Comparison of ENCODE assay signal across 10 cellular contexts in the genomic region with DNA sequence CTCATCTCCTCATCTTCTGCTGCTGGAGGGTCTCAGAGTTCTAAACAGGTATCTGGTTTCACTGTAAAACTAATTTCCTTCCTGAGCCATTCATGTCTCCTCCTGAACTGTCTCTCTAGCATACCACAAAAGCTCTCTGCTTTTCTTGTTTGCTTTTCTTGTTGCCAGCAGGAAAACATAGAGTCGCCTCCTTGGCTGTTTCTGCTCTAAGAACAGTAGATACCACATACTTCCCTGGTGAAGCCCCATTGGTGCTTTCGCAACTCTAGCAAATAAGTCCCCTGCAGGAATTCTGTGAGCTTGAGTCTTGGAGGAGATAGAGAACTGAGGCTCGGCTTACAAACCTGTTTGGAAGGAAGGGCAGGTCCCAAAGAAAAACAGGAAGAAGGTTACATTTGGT. TPM values are rescaled to one million over a fixed set of nuclear protein-coding genes. Genes with fewer than 3 reads are reported as not detected.
DNase-seq lines count a peak whose midpoint lies in the region; ATAC-seq and TF ChIP-seq lines count a peak whose summit lies in the region.
"Had no signal": no experiment of that assay in that cellular context is flagged by ENCODE, and none has a peak within 500 bp of the region (broad histone marks: within the 10 kb centered on the region; RNA-seq: fewer than 3 reads in every experiment).

No MANE protein-coding gene starts in this region.

- POLR2A ChIA-PET in T-cell (lab: Charles Lee): interaction anchor here in 1 of 2 donors (0.6 kb wide), 1 partner anchor 97 kb away, joined by 3 read pairs; no protein-coding TSS in a partner anchor

- H3K27ac Mint-ChIP-seq in T-cell: peak overlapping the region; percentile 70 to 87

- peaks cover 9 to 26% (median 20%) of the 10 kb centered on the region in 3 donors for H3K4me1 Mint-ChIP-seq in T-cell

- peaks cover 4% of the 10 kb centered on the region for H3K36me3 Mint-ChIP-seq in T-cell

- H3K27ac ChIP-seq in esophagus squamous epithelium: peak overlapping the region; percentile 23 to 71 (median 63)
- H3K27ac ChIP-seq in sigmoid colon: peak overlapping the region; percentile 21 to 67 (median 42)

- intact Hi-C loops in esophagus squamous epithelium (cut with DNase I): loop anchor here (5.0 kb wide), 1 partner anchor 33 kb away; no protein-coding TSS in a partner anchor
- intact Hi-C loops in sigmoid colon (cut with DNase I): no loop called here

- H3K36me3 ChIP-seq in esophagus squamous epithelium (no peaks in the 10 kb centered on the region), sigmoid colon (no peaks in the 10 kb centered on the region)

- CTCF ChIA-PET in T-cell (lab: Charles Lee): interaction anchor here (0.5 to 1.1 kb wide), 2 partner anchors 14 to 1771 kb away, joined by 3 to 4 read pairs; no protein-coding TSS in a partner anchor

- H3K4me1 ChIP-seq in esophagus squamous epithelium: peaks cover 0 to 32% (median 20%) of the 10 kb centered on the region in 3 donors
- H3K4me1 ChIP-seq in sigmoid colon: peaks cover 0 to 27% (median 19%) of the 10 kb centered on the region in 4 donors

- H3K27me3 ChIP-seq in esophagus squamous epithelium (no peaks in the 10 kb centered on the region), sigmoid colon (no peaks in the 10 kb centered on the region)

- H3K4me3 Mint-ChIP-seq in T-cell: peak overlapping the region in 2 of 3 donors; percentile 5 to 52

- DNase-seq in GM04503 (ENCODE audit: low read depth): peak; percentile 85
- DNase-seq in T-cell: no peak
- no peak for DNase-seq in esophagus squamous epithelium (lab: John Stamatoyannopoulos, UW)
- no peak for DNase-seq in sigmoid colon
- no peak for DNase-seq in activated CD4-positive, CD25-positive, alpha-beta regulatory T cell (lab: John Stamatoyannopoulos, UW)
- DNase-seq in foreskin melanocyte: no peak
- DNase-seq: NCI-H69 had no signal

- 57 to 61% methylated on average over 2 to 3 of the region's 3 CpGs for WGBS in esophagus squamous epithelium, 2 donors
- WGBS in sigmoid colon, 2 donors: 74 to 87% methylated on average over 3 of the region's 3 CpGs

- H3K9me3 Mint-ChIP-seq in T-cell: no peaks in the 10 kb centered on the region

- TF ChIP-seq POLR2A in esophagus squamous epithelium (IDR thresholded peaks at IDR 0.05) (no peak), sigmoid colon (IDR thresholded peaks at IDR 0.05) (no peak)

- H3K4me3 ChIP-seq in esophagus squamous epithelium: no peak overlapping the region
- no peak overlapping the region for H3K4me3 ChIP-seq in sigmoid colon
- H3K4me3 ChIP-seq: lung had no signal

- no peak for TF ChIP-seq CTCF in esophagus squamous epithelium (IDR thresholded peaks at IDR 0.05)
- no peak for TF ChIP-seq CTCF in sigmoid colon (IDR thresholded peaks at IDR 0.05)

- peak in 3 of 4 experiments; percentile 49 to 92 (median 55) for ATAC-seq in T-cell (replicated peaks in 1 of 4)
- no peak for ATAC-seq in GM18867 (IDR thresholded peaks at IDR 0.05; ENCODE audit: unreplicated experiment)
- no peak for ATAC-seq in HG02852 (IDR thresholded peaks at IDR 0.05; ENCODE audit: unreplicated experiment)

- no peak for TF ChIP-seq EP300 in sigmoid colon (IDR thresholded peaks at IDR 0.05)

- no peaks in the 10 kb centered on the region for H3K27me3 Mint-ChIP-seq in T-cell

- H3K9me3 ChIP-seq in esophagus squamous epithelium (no peaks in the 10 kb centered on the region), sigmoid colon (no peaks in the 10 kb centered on the region)

RNA-seq across cellular contexts. Expression of a gene that starts 7.0 kb away (rescaled TPM):
- total RNA-seq in T-cell: 1 to 10 TPM; 1.6 to 4.8 (median 3.4) TPM
- 10 to 100 TPM in 2 of 4 donors, 1 to 10 TPM in 2; 2.8 to 26.1 (median 9.2) TPM for total RNA-seq in esophagus squamous epithelium
- total RNA-seq in sigmoid colon: 100 to 1,000 TPM in 2 of 4 donors, 10 to 100 TPM in 2; 92.7 to 105 (median 99.2) TPM
- polyA plus RNA-seq in sigmoid colon: 10 to 100 TPM in 1 of 3 donors, 1 to 10 TPM in 2; 2.3 to 12.0 (median 9.2) TPM

RNA-seq across cellular contexts. Expression of a gene that starts 25.4 kb away (rescaled TPM):
- total RNA-seq in T-cell (not detected), esophagus squamous epithelium (10 to 100 TPM in 1 of 4 donors, 1 to 10 TPM in 3; 2.4 to 10.2 (median 3.7) TPM), sigmoid colon (1 to 10 TPM in 1 of 4 donors, not detected in 3; 3.9 TPM)
- polyA plus RNA-seq in sigmoid colon: 10 to 100 TPM in 2 of 3 donors, 1 to 10 TPM in 1; 6.3 to 17.8 (median 16.8) TPM

RNA-seq across cellular contexts. Expression of a gene that starts 31.6 kb away (rescaled TPM):
- not detected for total RNA-seq in T-cell
- total RNA-seq in esophagus squamous epithelium: under 1 TPM in 1 of 4 donors, not detected in 3; 0.19 TPM
- 1 to 10 TPM in 2 of 4 donors, under 1 TPM in 1, not detected in 1; 0.83 to 3.0 (median 1.4) TPM for total RNA-seq in sigmoid colon
- 10 to 100 TPM in 1 of 3 donors, 1 to 10 TPM in 1, under 1 TPM in 1; 0.69 to 11.4 (median 3.6) TPM for polyA plus RNA-seq in sigmoid colon

RNA-seq across cellular contexts. Expression of a gene that starts 32.6 kb away (rescaled TPM):
- total RNA-seq in T-cell (under 1 TPM in 2 of 5 donors, not detected in 3; 0.38 to 0.49 TPM), esophagus squamous epithelium (10 to 100 TPM; 22.9 to 85.0 (median 45.2) TPM), sigmoid colon (100 to 1,000 TPM; 151 to 299 (median 225) TPM)
- 10 to 100 TPM; 25.0 to 99.7 (median 63.0) TPM for polyA plus RNA-seq in sigmoid colon

Comparison
In these comparisons a context has a peak if more than half of its experiments do, and no peak if none do; other contexts are left out.
1. ATAC-seq: peak in T-cell (3 of 4); none in GM18867 (single experiment) and HG02852 (single experiment).